8 cellular contexts compared by ENCODE assay signal in the genomic region with DNA sequence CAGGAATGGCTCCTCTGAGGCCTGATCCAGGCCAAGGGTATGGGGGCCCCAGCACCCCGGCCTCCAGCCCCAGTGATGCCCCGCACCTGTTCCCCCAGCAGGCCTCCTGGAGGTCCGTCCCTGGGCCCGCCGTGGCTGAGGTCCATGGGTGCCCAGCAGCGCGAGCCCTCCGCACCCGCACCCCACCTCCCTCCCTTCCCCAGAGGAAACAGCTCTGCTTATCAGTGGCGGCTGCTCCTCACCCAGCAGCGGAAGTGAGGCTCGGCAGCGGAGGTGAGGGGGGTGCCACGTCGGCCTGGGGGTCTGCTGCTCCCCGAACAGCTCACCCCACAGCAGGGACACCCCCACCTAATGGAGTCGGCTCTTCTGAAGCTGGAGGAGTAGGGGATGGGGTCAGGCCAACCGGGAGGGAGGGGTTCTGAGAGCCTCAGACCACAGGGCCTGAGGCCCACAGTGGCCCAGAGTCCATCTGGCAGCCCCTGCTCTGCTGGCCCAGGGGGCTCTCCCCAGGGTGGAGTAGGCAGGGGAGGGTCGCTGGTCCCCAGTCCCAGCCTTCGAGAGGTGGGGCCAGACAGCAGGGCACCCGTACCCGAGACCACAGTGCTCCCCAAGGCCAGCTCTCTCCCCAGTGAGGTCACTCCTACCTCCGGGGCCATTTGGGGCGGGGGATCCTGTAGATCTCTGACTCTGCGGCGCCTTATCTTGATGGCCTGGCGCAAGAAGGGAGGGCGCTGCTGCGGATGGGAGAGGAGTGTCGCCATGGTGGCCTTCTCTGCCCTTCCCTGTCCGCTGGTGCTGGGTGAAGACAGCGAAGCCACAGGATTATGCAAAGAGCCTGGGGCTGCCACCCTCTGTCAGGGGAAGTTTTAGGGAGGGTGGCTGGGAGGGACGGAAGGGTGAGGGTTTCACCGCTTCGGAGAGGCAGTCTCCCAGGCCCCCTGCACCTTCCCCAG. TPM values are rescaled to one million over a fixed set of nuclear protein-coding genes. Genes with fewer than 3 reads are reported as not detected.
DNase-seq lines count a peak whose midpoint lies in the region; ATAC-seq, FAIRE-seq and TF ChIP-seq lines count a peak whose summit lies in the region.

UNC13D (minus strand) TSS at position 828 of the 953 bp plus-strand sequence; CDS start at position 761, 67 bp downstream.

- peak within 1 kb of the TSS; percentile 55 to 64 for H3K27ac ChIP-seq in testis

- H3K9me3 ChIP-seq in testis, result no peaks in the 10 kb centered on the region

- DNase-seq in H7 (peak; percentile 71), amniotic epithelial cell (ENCODE audit: low read depth) (peak; percentile 26), memory B cell (ENCODE audit: low spot score in 2 of 2) (peak; percentile 25 to 50), testis (peak; percentile 30), NCI-H1092 (lab: John Stamatoyannopoulos, UW) (no peak), urothelium cell line (ENCODE audit: low spot score) (no peak), NCI-H524 (lab: John Stamatoyannopoulos, UW) (no peak)

- no peak for TF ChIP-seq CTCF in testis (IDR thresholded peaks at IDR 0.05)

- H3K4me1 ChIP-seq in testis, result peaks cover 29% of the 10 kb centered on the region

- WGBS in testis, 2 donors, result 65 to 85% methylated on average over 3 to 35 of the region's 35 CpGs

- peak within 1 kb of the TSS; percentile 97 for H3K27ac Mint-ChIP-seq in T-helper 1 cell treated with Interleukin-12 subunit alpha and Interleukin-12 subunit beta and Interleukin-4 antibody, amounts not matched to agents 30 μg/mL and 1 μg/mL, for 36 hours
- H3K27ac Mint-ChIP-seq in memory B cell, result peak within 1 kb of the TSS; percentile 89

- H3K27me3 Mint-ChIP-seq in T-helper 1 cell treated with Interleukin-12 subunit alpha and Interleukin-12 subunit beta and Interleukin-4 antibody, amounts not matched to agents 30 μg/mL and 1 μg/mL, for 36 hours (ENCODE audit: low read depth), result no peaks in the 10 kb centered on the region
- H3K27me3 Mint-ChIP-seq in memory B cell, result no peaks in the 10 kb centered on the region

- no peaks in the 10 kb centered on the region for H3K9me3 Mint-ChIP-seq in T-helper 1 cell treated with Interleukin-12 subunit alpha and Interleukin-12 subunit beta and Interleukin-4 antibody, amounts not matched to agents 30 μg/mL and 1 μg/mL, for 36 hours
- H3K9me3 Mint-ChIP-seq in memory B cell, result no peaks in the 10 kb centered on the region

- H3K4me3 Mint-ChIP-seq in T-helper 1 cell treated with Interleukin-12 subunit alpha and Interleukin-12 subunit beta and Interleukin-4 antibody, amounts not matched to agents 30 μg/mL and 1 μg/mL, for 36 hours, result peak within 1 kb of the TSS; percentile 94
- H3K4me3 Mint-ChIP-seq in memory B cell, result peak within 1 kb of the TSS; percentile 94

- no peak within 1 kb of the TSS for H3K4me3 ChIP-seq in H7 (ENCODE audit: insufficient read depth, low read depth, low read length)
- H3K4me3 ChIP-seq in testis, result no peak within 1 kb of the TSS

- intact Hi-C loops in testis (cut with DNase I; ENCODE audit: low total_unique reads), result loop anchor here (10.0 kb wide), 1 partner anchor 69 kb away; a partner anchor contains a TSS

- H3K36me3 ChIP-seq in H7 (replicated peaks; ENCODE audit: control insufficient read depth, insufficient read depth, low read length), result peaks cover 14% of the 10 kb centered on the region
- H3K36me3 ChIP-seq in testis (ENCODE audit: low read depth, missing control alignments), result no peaks in the 10 kb centered on the region

- H3K27me3 ChIP-seq in H7 (ENCODE audit: control insufficient read depth, insufficient read depth, low read length) (no peaks in the 10 kb centered on the region), testis (no peaks in the 10 kb centered on the region)

- peaks cover 17% of the 10 kb centered on the region for H3K4me1 Mint-ChIP-seq in T-helper 1 cell treated with Interleukin-12 subunit alpha and Interleukin-12 subunit beta and Interleukin-4 antibody, amounts not matched to agents 30 μg/mL and 1 μg/mL, for 36 hours (ENCODE audit: low read depth)
- peaks cover 20% of the 10 kb centered on the region for H3K4me1 Mint-ChIP-seq in memory B cell

- peak; percentile 45 for ATAC-seq in memory B cell (ENCODE audit: low read depth)

- TF ChIP-seq POLR2A in testis (IDR thresholded peaks at IDR 0.05), result no peak

- no peak for FAIRE-seq in urothelium cell line (lab: Jason Lieb, UNC)

- peaks cover 35% of the 10 kb centered on the region for H3K36me3 Mint-ChIP-seq in T-helper 1 cell treated with Interleukin-12 subunit alpha and Interleukin-12 subunit beta and Interleukin-4 antibody, amounts not matched to agents 30 μg/mL and 1 μg/mL, for 36 hours (ENCODE audit: low read depth)
- H3K36me3 Mint-ChIP-seq in memory B cell, result peaks cover 16% of the 10 kb centered on the region

RNA-seq across cellular contexts. Expression of gene UNC13D, which starts in this region (rescaled TPM):
- 4.2 and 7.2 TPM in 2 replicates for total RNA-seq in H7 (2014; rRNA removed; shearing (Covaris generic))
- 10 to 100 TPM; 15.0 to 20.4 TPM for total RNA-seq in testis
- polyA plus RNA-seq in testis (ENCODE audit: insufficient read depth, low read depth, low replicate concordance), result 10.2 TPM

Comparison
In these comparisons a context has a peak if more than half of its experiments do, and no peak if none do; other contexts are left out.
1. DNase-seq: peak in H7 (single experiment), amniotic epithelial cell (single experiment), memory B cell (2 of 2) and testis (single experiment); none in NCI-H1092 (single experiment), urothelium cell line (single experiment) and NCI-H524 (0 of 2).